8 cellular contexts compared by ENCODE assay signal in genomic region chr1:155977607-155978324, GRCh38. TPM values are rescaled to one million over a fixed set of nuclear protein-coding genes. Genes with fewer than 3 reads are reported as not detected.
DNase-seq lines count a peak whose midpoint lies in the region; ATAC-seq and TF ChIP-seq lines count a peak whose summit lies in the region.

No MANE protein-coding gene starts in this region.

- H3K27ac Mint-ChIP-seq in WTC11: peak overlapping the region; percentile 92
- peak overlapping the region; percentile 100 for H3K27ac Mint-ChIP-seq in chondrocyte (ENCODE audit: unreplicated experiment)

- WGBS in lung, 2 donors: 0 to 1% methylated on average over 46 to 53 of the region's 53 CpGs

- no peaks in the 10 kb centered on the region for H3K27me3 ChIP-seq in lung (ENCODE audit: control insufficient read depth, insufficient read depth)

- ATAC-seq in HG02642 (IDR thresholded peaks at IDR 0.05; ENCODE audit: poor library complexity, unreplicated experiment): peak; percentile 16
- peak; percentile 2; the same call in 1 of the 2 replicates for ATAC-seq in WTC11
- no peak for ATAC-seq in lung (ENCODE audit: insufficient read depth, low FRiP score)
- ATAC-seq in GM18511 (IDR thresholded peaks at IDR 0.05; ENCODE audit: unreplicated experiment): no peak

- H3K27ac ChIP-seq in lung (ENCODE audit: low read depth in 1 of 2, low read length in 1 of 2): peak overlapping the region; percentile 89 to 97

- peak overlapping the region; percentile 95 for H3K4me3 Mint-ChIP-seq in WTC11
- H3K4me3 Mint-ChIP-seq in chondrocyte (ENCODE audit: unreplicated experiment): peak overlapping the region; percentile 95

- H3K4me1 Mint-ChIP-seq in WTC11: peaks cover 77% of the 10 kb centered on the region
- H3K4me1 Mint-ChIP-seq in chondrocyte (ENCODE audit: low read depth): peaks cover 89% of the 10 kb centered on the region

- H3K36me3 Mint-ChIP-seq in WTC11: no peaks in the 10 kb centered on the region; the same call in none of the 2 replicates
- peaks cover 8% of the 10 kb centered on the region for H3K36me3 Mint-ChIP-seq in chondrocyte (ENCODE audit: low read depth)

- DNase-seq in AG10803 (ENCODE audit: low read depth) (no peak), WTC11 (ENCODE audit: low spot score) (peak; percentile 47), chondrocyte (ENCODE audit: low spot score) (no peak), lung (ENCODE audit: low spot score) (no peak), GOT3 (lab: John Stamatoyannopoulos, UW) (no peak)
- peak; percentile 68 for DNase-seq in stimulated activated CD8-positive, alpha-beta memory T cell treated with anti-CD3 and anti-CD28 coated beads, Interleukin-12 subunit alpha, Interleukin-12 subunit beta, amount 100 ng/mL, for 4 hours (ENCODE audit: low read depth)

- H3K4me3 ChIP-seq in AG10803 (ENCODE audit: low read length) (peak overlapping the region; percentile 92), lung (peak overlapping the region; percentile 88)

- H3K9me3 ChIP-seq in lung (ENCODE audit: control insufficient read depth in 2 of 2, insufficient read depth in 1 of 2, low read length in 1 of 2): no peaks in the 10 kb centered on the region

- H3K36me3 ChIP-seq in lung (ENCODE audit: control insufficient read depth in 2 of 2, insufficient read depth in 2 of 2, low read length in 2 of 2): peaks cover 0 to 6% of the 10 kb centered on the region in 2 donors

- peaks cover 30 to 43% of the 10 kb centered on the region in 2 donors for H3K4me1 ChIP-seq in lung (ENCODE audit: control insufficient read depth in 2 of 2, insufficient read depth in 2 of 2, low read length in 2 of 2)

- POLR2A ChIA-PET in WTC11 (lab: Charles Lee): interaction anchor here (0.5 to 4.4 kb wide), 18 partner anchors 10 to 270 kb away, joined by 3 to 40 read pairs (median 4); partner anchors contain the start of genes KHDC4, MEX3A, PAQR6 and RAB25

- TF ChIP-seq CTCF in AG10803 (conservative IDR thresholded peaks at IDR 0.05; ENCODE audit: low read length) (no peak), WTC11 (IDR thresholded peaks at IDR 0.05) (no peak), chondrocyte (IDR thresholded peaks at IDR 0.05) (no peak), lung (IDR thresholded peaks at IDR 0.05; ENCODE audit: control extremely low read depth, extremely low read depth) (no peak)

- no peaks in the 10 kb centered on the region for H3K27me3 Mint-ChIP-seq in WTC11 (ENCODE audit: low read depth)
- H3K27me3 Mint-ChIP-seq in chondrocyte (ENCODE audit: low read depth): no peaks in the 10 kb centered on the region

- CTCF ChIA-PET in WTC11 (lab: Charles Lee): interaction anchor here (0.6 to 7.2 kb wide), 39 partner anchors 9 to 714 kb away, joined by 3 to 122 read pairs (median 6); partner anchors contain the start of genes KHDC4, LAMTOR2, LMNA and MEX3A

- H3K9me3 Mint-ChIP-seq in WTC11: no peaks in the 10 kb centered on the region
- H3K9me3 Mint-ChIP-seq in chondrocyte (ENCODE audit: low read depth): no peaks in the 10 kb centered on the region

TF ChIP-seq in WTC11, 78 proteins besides CTCF, POLR2A, EP300 and RAD21:
- TF ChIP-seq FOXP1 (CRISPR knock-in tag; IDR thresholded peaks at IDR 0.05; ENCODE audit: borderline replicate concordance): 0 out of 2 replicates have a peak, but pooled peaks have one; percentile 4
- 0 out of 2 replicates have a peak, but pooled peaks have one; percentile 8 for TF ChIP-seq SP1 (CRISPR knock-in tag; conservative IDR thresholded peaks at IDR 0.05)
- TF ChIP-seq, protein P1, sequence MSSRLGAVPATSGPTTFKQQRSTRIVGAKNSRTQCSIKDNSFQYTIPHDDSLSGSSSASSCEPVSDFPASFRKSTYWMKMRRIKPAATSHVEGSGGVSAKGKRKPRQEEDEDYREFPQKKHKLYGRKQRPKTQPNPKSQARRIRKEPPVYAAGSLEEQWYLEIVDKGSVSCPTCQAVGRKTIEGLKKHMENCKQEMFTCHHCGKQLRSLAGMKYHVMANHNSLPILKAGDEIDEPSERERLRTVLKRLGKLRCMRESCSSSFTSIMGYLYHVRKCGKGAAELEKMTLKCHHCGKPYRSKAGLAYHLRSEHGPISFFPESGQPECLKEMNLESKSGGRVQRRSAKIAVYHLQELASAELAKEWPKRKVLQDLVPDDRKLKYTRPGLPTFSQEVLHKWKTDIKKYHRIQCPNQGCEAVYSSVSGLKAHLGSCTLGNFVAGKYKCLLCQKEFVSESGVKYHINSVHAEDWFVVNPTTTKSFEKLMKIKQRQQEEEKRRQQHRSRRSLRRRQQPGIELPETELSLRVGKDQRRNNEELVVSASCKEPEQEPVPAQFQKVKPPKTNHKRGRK (CRISPR knock-in tag; IDR thresholded peaks at IDR 0.05; ENCODE audit: borderline replicate concordance): no peak
- TF ChIP-seq NFE2L1 (CRISPR knock-in tag; IDR thresholded peaks at IDR 0.05): peak; percentile 22; the same call in 1 of the 2 replicates

RNA-seq across cellular contexts. Expression of gene ARHGEF2, which starts 0.6 kb away (rescaled TPM):
- total RNA-seq in WTC11 (2021) (60.0 to 69.5 TPM (median 66.2 TPM) in 3 replicates), chondrocyte (50.0 to 214 TPM (median 203 TPM) in 3 replicates), lung (100 to 1,000 TPM; 148 to 289 TPM)
- polyA plus RNA-seq in lung: 10 to 100 TPM; 72.0 to 91.4 TPM

RNA-seq across cellular contexts. Expression of gene RXFP4, which starts 36.3 kb away (rescaled TPM):
- total RNA-seq in WTC11 (2021): not detected in 3 replicates
- total RNA-seq in chondrocyte: not detected in 3 replicates
- not detected for total RNA-seq in lung
- polyA plus RNA-seq in lung: under 1 TPM; 0.05 to 0.20 TPM

RNA-seq across cellular contexts. Expression of gene SSR2, which starts 43.0 kb away (rescaled TPM):
- total RNA-seq in WTC11 (2021): 172 to 175 TPM (median 174 TPM) in 3 replicates
- total RNA-seq in chondrocyte: 233 to 257 TPM (median 238 TPM) in 3 replicates
- 100 to 1,000 TPM; 281 to 289 TPM for total RNA-seq in lung
- polyA plus RNA-seq in lung: 100 to 1,000 TPM; 294 to 467 TPM

RNA-seq across cellular contexts. Expression of gene KHDC4, which starts 43.6 kb away (rescaled TPM):
- total RNA-seq in WTC11 (2021): 46.0 to 64.4 TPM (median 59.8 TPM) in 3 replicates
- 32.3 to 43.2 TPM (median 35.2 TPM) in 3 replicates for total RNA-seq in chondrocyte
- 10 to 100 TPM; 35.0 to 63.1 TPM for total RNA-seq in lung
- 10 to 100 TPM; 15.4 to 34.2 TPM for polyA plus RNA-seq in lung

Comparison
In these comparisons a context has a peak if more than half of its experiments do, and no peak if none do; other contexts are left out.
1. DNase-seq: peak in WTC11 (single experiment) and stimulated activated CD8-positive, alpha-beta memory T cell treated with anti-CD3 and anti-CD28 coated beads, Interleukin-12 subunit alpha, Interleukin-12 subunit beta, amount 100 ng/mL, for 4 hours (single experiment); none in AG10803 (single experiment), chondrocyte (single experiment), lung (single experiment) and GOT3 (single experiment).
2. ATAC-seq: peak in HG02642 (single experiment) and WTC11 (single experiment); none in lung (single experiment) and GM18511 (single experiment).